1 cellular context compared by ENCODE assay signal in genomic region chr5:163459888-163460561, GRCh38.
A peak's percentile ranks its signal among the peaks of the same experiment; 100 is the strongest.
TF ChIP-seq lines count a peak whose summit lies in the region.

Gene NUDCD2, minus strand, starts transcription at chr5:163460102. Its CDS starts 52 bp downstream, at chr5:163460050.

TF ChIP-seq in K562, 482 proteins besides CTCF, POLR2A, EP300 and RAD21 (continued from another document and continues in another):
- TF ChIP-seq MLLT1 (IDR thresholded peaks at IDR 0.05) (peak; percentile 49 to 84; a peak in 2 of 4 replicates), THAP12 (CRISPR knock-in tag; IDR thresholded peaks at IDR 0.05) (peak; percentile 92), ASH1L (IDR thresholded peaks at IDR 0.05; ENCODE audit: borderline replicate concordance, low read depth, partially characterized antibody) (peak; percentile 80), SRF (CRISPR knock-in tag; IDR thresholded peaks at IDR 0.05) (no peak; a peak in 1 of 4 replicates), MBD2 (IDR thresholded peaks at IDR 0.05; ENCODE audit: borderline replicate concordance, low read depth) (peak; percentile 83), MLX (CRISPR knock-in tag; conservative IDR thresholded peaks at IDR 0.05) (0 out of 4 replicates have a peak, but pooled peaks of 1 of the 2 experiments have one; percentile 7), ZNF318 (IDR thresholded peaks at IDR 0.05; ENCODE audit: borderline replicate concordance in 1 of 2, low read depth in 1 of 2) (no peak), DACH1 (IDR thresholded peaks at IDR 0.05; ENCODE audit: partially characterized antibody) (no peak), HDAC1 (IDR thresholded peaks at IDR 0.05) (peak in 1 of 2 experiments; percentile 82; a peak in 2 of 4 replicates), TCF3 (CRISPR knock-in tag; IDR thresholded peaks at IDR 0.05) (0 out of 2 replicates have a peak, but pooled peaks have one; percentile 15), KLF13 (tag; IDR thresholded peaks at IDR 0.05; ENCODE audit: borderline replicate concordance, low read depth) (no peak), BCOR (IDR thresholded peaks at IDR 0.05) (0 out of 2 replicates have a peak, but pooled peaks have one; percentile 35), ZNF57 (CRISPR knock-in tag; IDR thresholded peaks at IDR 0.05) (no peak), TCF7L2 (IDR thresholded peaks at IDR 0.05; ENCODE audit: low read depth, low read length) (no peak), RFX7 (CRISPR knock-in tag; IDR thresholded peaks at IDR 0.05) (no peak), KDM4B (IDR thresholded peaks at IDR 0.05; ENCODE audit: borderline replicate concordance in 2 of 2, low read depth in 1 of 2) (no peak), PTRF (tag; IDR thresholded peaks at IDR 0.05) (no peak), MTA2 (IDR thresholded peaks at IDR 0.05; ENCODE audit: low read depth) (no peak; the same call in 1 of the 2 replicates), POU5F1 (IDR thresholded peaks at IDR 0.05; ENCODE audit: borderline replicate concordance, low read depth, low read length, partially characterized antibody) (no peak), E2F3 (CRISPR knock-in tag; IDR thresholded peaks at IDR 0.05) (no peak), TEAD2 (tag; IDR thresholded peaks at IDR 0.05) (no peak), CREBBP (IDR thresholded peaks at IDR 0.05; ENCODE audit: low read depth, low read length) (no peak), BACH1 (tag; IDR thresholded peaks at IDR 0.05) (no peak), RHOXF2B (CRISPR knock-in tag; conservative IDR thresholded peaks at IDR 0.05) (no peak), ZBTB33 (CRISPR knock-in tag; IDR thresholded peaks at IDR 0.05) (0 out of 2 replicates have a peak, but pooled peaks have one; percentile 19), ARID3A (IDR thresholded peaks at IDR 0.05; ENCODE audit: borderline replicate concordance, low read depth, low read length) (no peak), MCM2 (IDR thresholded peaks at IDR 0.05; ENCODE audit: low read depth) (no peak), NFE2 (IDR thresholded peaks at IDR 0.05; ENCODE audit: low read depth) (no peak; the same call in 1 of the 2 replicates), MED1 (CRISPR knock-in tag; IDR thresholded peaks at IDR 0.05; ENCODE audit: borderline replicate concordance) (no peak), BMI1 (IDR thresholded peaks at IDR 0.05; ENCODE audit: low read length) (no peak), ZNF232 (CRISPR knock-in tag; IDR thresholded peaks at IDR 0.05) (no peak), ZNF165 (CRISPR knock-in tag; IDR thresholded peaks at IDR 0.05; ENCODE audit: borderline replicate concordance) (no peak), ESRRA (IDR thresholded peaks at IDR 0.05; ENCODE audit: borderline replicate concordance, low read depth) (0 out of 2 replicates have a peak, but pooled peaks have one; percentile 33), MCM5 (IDR thresholded peaks at IDR 0.05; ENCODE audit: low read depth) (no peak), CLOCK (CRISPR knock-in tag; IDR thresholded peaks at IDR 0.05; ENCODE audit: borderline replicate concordance) (no peak), CEBPG (CRISPR knock-in tag; IDR thresholded peaks at IDR 0.05) (peak; percentile 43; the same call in 1 of the 2 replicates), CEBPG (tag; conservative IDR thresholded peaks at IDR 0.05 in 1 of 2, IDR thresholded peaks at IDR 0.05 in 1 of 2) (peak; percentile 68 to 81), RBFOX2 (IDR thresholded peaks at IDR 0.05; ENCODE audit: low read depth, low read length) (peak; percentile 96), DIDO1 (tag; IDR thresholded peaks at IDR 0.05; ENCODE audit: low read depth) (no peak), ZNF174 (CRISPR knock-in tag; IDR thresholded peaks at IDR 0.05) (no peak), E2F5 (CRISPR knock-in tag; IDR thresholded peaks at IDR 0.05) (no peak; the same call in 1 of the 2 replicates), BDP1 (IDR thresholded peaks at IDR 0.05; ENCODE audit: insufficient read depth, insufficient read length) (no peak), ARID2 (IDR thresholded peaks at IDR 0.05) (no peak), ZNF717 (CRISPR knock-in tag; IDR thresholded peaks at IDR 0.05) (no peak), YBX1 (IDR thresholded peaks at IDR 0.05) (no peak)
